In genomic region chr3:141959921-141960554, GRCh38 we compare ENCODE assay signal across 13 cellular contexts.
DNase-seq lines count a peak whose midpoint lies in the region; ATAC-seq, FAIRE-seq and TF ChIP-seq lines count a peak whose summit lies in the region.
"Had no signal": no experiment of that assay in that cellular context is flagged by ENCODE, and none has a peak within 500 bp of the region (broad histone marks: within the 10 kb centered on the region; RNA-seq: fewer than 3 reads in every experiment).

No MANE protein-coding gene starts in this region.

- POLR2A ChIA-PET in CD8-positive, alpha-beta memory T cell (lab: Charles Lee) = no interaction called here

- no peaks in the 10 kb centered on the region for H3K27me3 Mint-ChIP-seq in CD8-positive, alpha-beta memory T cell
- H3K27me3 Mint-ChIP-seq: activated naive CD8-positive, alpha-beta T cell treated with anti-CD3 and anti-CD28 coated beads for 36 hours had no signal

- H3K36me3 Mint-ChIP-seq in CD8-positive, alpha-beta memory T cell = peaks cover 0 to 52% (median 19%) of the 10 kb centered on the region in 3 donors

- H3K36me3 ChIP-seq in left lung = peaks cover 0 to 14% of the 10 kb centered on the region in 2 donors
- H3K36me3 ChIP-seq in tibial nerve = peaks cover 0 to 55% (median 6%) of the 10 kb centered on the region in 3 donors
- H3K36me3 ChIP-seq in CD8-positive, alpha-beta memory T cell (ENCODE audit: insufficient read depth, low read length) = peaks cover 6% of the 10 kb centered on the region

- no peaks in the 10 kb centered on the region for H3K9me3 ChIP-seq in left lung
- H3K9me3 ChIP-seq in tibial nerve = no peaks in the 10 kb centered on the region
- no peaks in the 10 kb centered on the region for H3K9me3 ChIP-seq in CD8-positive, alpha-beta memory T cell (ENCODE audit: low read length)

- TF ChIP-seq CTCF in choroid plexus epithelial cell (conservative IDR thresholded peaks at IDR 0.05; ENCODE audit: low read depth, low read length) = no peak
- TF ChIP-seq CTCF in left lung (IDR thresholded peaks at IDR 0.05) = no peak
- no peak for TF ChIP-seq CTCF in tibial nerve (IDR thresholded peaks at IDR 0.05)

- TF ChIP-seq EP300 in tibial nerve (IDR thresholded peaks at IDR 0.05) = no peak

- peaks cover 0 to 3% (median 2%) of the 10 kb centered on the region in 3 donors for H3K4me1 Mint-ChIP-seq in CD8-positive, alpha-beta memory T cell
- H3K4me1 Mint-ChIP-seq: WTC11 had no signal

- H3K4me1 ChIP-seq in left lung (no peaks in the 10 kb centered on the region), tibial nerve (peaks cover 0 to 19% (median 6%) of the 10 kb centered on the region in 4 donors)
- no peaks in the 10 kb centered on the region for H3K4me1 ChIP-seq in CD8-positive, alpha-beta memory T cell (ENCODE audit: insufficient read depth, low read length)

- peak; percentile 44 for DNase-seq in HTR-8/SVneo (ENCODE audit: insufficient read length, low spot score)
- peak; percentile 71 for DNase-seq in choroid plexus epithelial cell (ENCODE audit: low read depth)
- DNase-seq in left lung = no peak
- no peak for DNase-seq in tibial nerve (ENCODE audit: low spot score in 2 of 2)
- DNase-seq in CD8-positive, alpha-beta memory T cell = no peak
- DNase-seq in LoVo (ENCODE audit: low spot score) = no peak
- DNase-seq in stimulated activated CD4-positive, alpha-beta T cell treated with anti-CD3 and anti-CD28 coated beads, Interleukin-1b, Interleukin-23, amount 100 ng/mL, for 48 hours = no peak
- DNase-seq: activated naive CD8-positive, alpha-beta T cell treated with anti-CD3 and anti-CD28 coated beads for 36 hours had no signal

- intact Hi-C loops in left lung (cut with DNase I) = no loop called here

- FAIRE-seq in HTR-8/SVneo (lab: Jason Lieb, UNC) = no peak
- FAIRE-seq: G401.6, GM19239 had no signal

- ATAC-seq in left lung = peak; percentile 47
- ATAC-seq in GM19351 (IDR thresholded peaks at IDR 0.05; ENCODE audit: unreplicated experiment) = no peak
- ATAC-seq: WTC11 had no signal

- H3K27me3 ChIP-seq in left lung (no peaks in the 10 kb centered on the region), tibial nerve (no peaks in the 10 kb centered on the region)
- no peaks in the 10 kb centered on the region for H3K27me3 ChIP-seq in CD8-positive, alpha-beta memory T cell (ENCODE audit: insufficient read depth, low read length, poor library complexity, severe bottlenecking)

- WGBS in tibial nerve, 2 donors = 32 to 40% methylated on average over 5 of the region's 5 CpGs

- no peak overlapping the region for H3K27ac Mint-ChIP-seq in CD8-positive, alpha-beta memory T cell
- H3K27ac Mint-ChIP-seq: activated naive CD8-positive, alpha-beta T cell treated with anti-CD3 and anti-CD28 coated beads for 36 hours; WTC11 had no signal

- no peak for TF ChIP-seq POLR2A in tibial nerve (IDR thresholded peaks at IDR 0.05)

- H3K4me3 Mint-ChIP-seq in CD8-positive, alpha-beta memory T cell = no peak overlapping the region
- H3K4me3 Mint-ChIP-seq: activated naive CD8-positive, alpha-beta T cell treated with anti-CD3 and anti-CD28 coated beads for 36 hours; neural crest cell; WTC11 had no signal

- CTCF ChIA-PET in CD8-positive, alpha-beta memory T cell (lab: Charles Lee) = no interaction called here

- H3K4me3 ChIP-seq in choroid plexus epithelial cell (ENCODE audit: low read depth, low read length) (no peak overlapping the region), left lung (no peak overlapping the region), tibial nerve (no peak overlapping the region)
- no peak overlapping the region for H3K4me3 ChIP-seq in CD8-positive, alpha-beta memory T cell (ENCODE audit: low read length)

- H3K27ac ChIP-seq in left lung (peak overlapping the region; percentile 43 to 73), tibial nerve (peak overlapping the region in 3 of 4 donors; percentile 62 to 81 (median 67))
- H3K27ac ChIP-seq in CD8-positive, alpha-beta memory T cell (ENCODE audit: low read depth, low read length) = no peak overlapping the region

- no peaks in the 10 kb centered on the region for H3K9me3 Mint-ChIP-seq in CD8-positive, alpha-beta memory T cell
- H3K9me3 Mint-ChIP-seq: activated naive CD8-positive, alpha-beta T cell treated with anti-CD3 and anti-CD28 coated beads for 36 hours; neural crest cell; WTC11 had no signal

Comparison
In these comparisons a context has a peak if more than half of its experiments do, and no peak if none do; other contexts are left out.
1. DNase-seq: peak in HTR-8/SVneo (single experiment) and choroid plexus epithelial cell (single experiment); none in left lung (0 of 2), tibial nerve (0 of 2), CD8-positive, alpha-beta memory T cell (0 of 5), LoVo (single experiment) and stimulated activated CD4-positive, alpha-beta T cell treated with anti-CD3 and anti-CD28 coated beads, Interleukin-1b, Interleukin-23, amount 100 ng/mL, for 48 hours (single experiment).